Comparison of ENCODE assay signal across 8 cellular contexts in genomic region chr1:61079898-61080336, GRCh38. TPM values are rescaled to one million over a fixed set of nuclear protein-coding genes. Genes with fewer than 3 reads are reported as not detected.
DNase-seq lines count a peak whose midpoint lies in the region; ATAC-seq and TF ChIP-seq lines count a peak whose summit lies in the region.

No MANE protein-coding gene starts in this region.

- H3K4me3 Mint-ChIP-seq in WTC11, result peak overlapping the region; percentile 87
- H3K4me3 Mint-ChIP-seq in natural killer cell treated with Interleukin-12 subunit alpha and Interleukin-12 subunit beta and Interleukin-15 and Interleukin-18, amount 100 ng/mL, for 72 hours, result peak overlapping the region; percentile 59

- H3K4me1 Mint-ChIP-seq in WTC11, result peaks cover 53% of the 10 kb centered on the region
- H3K4me1 Mint-ChIP-seq in natural killer cell treated with Interleukin-12 subunit alpha and Interleukin-12 subunit beta and Interleukin-15 and Interleukin-18, amount 100 ng/mL, for 72 hours (ENCODE audit: low read depth in 2 of 2), result peaks cover 33 to 60% of the 10 kb centered on the region in 2 donors

- H3K36me3 Mint-ChIP-seq in WTC11, result no peaks in the 10 kb centered on the region
- H3K36me3 Mint-ChIP-seq in natural killer cell treated with Interleukin-12 subunit alpha and Interleukin-12 subunit beta and Interleukin-15 and Interleukin-18, amount 100 ng/mL, for 72 hours, result peaks cover 6% of the 10 kb centered on the region

- H3K27me3 Mint-ChIP-seq in WTC11 (ENCODE audit: low read depth), result peaks cover 67% of the 10 kb centered on the region
- peaks cover 8 to 14% of the 10 kb centered on the region in 2 donors for H3K27me3 Mint-ChIP-seq in natural killer cell treated with Interleukin-12 subunit alpha and Interleukin-12 subunit beta and Interleukin-15 and Interleukin-18, amount 100 ng/mL, for 72 hours

- no peaks in the 10 kb centered on the region for H3K9me3 Mint-ChIP-seq in WTC11
- no peaks in the 10 kb centered on the region for H3K9me3 Mint-ChIP-seq in natural killer cell treated with Interleukin-12 subunit alpha and Interleukin-12 subunit beta and Interleukin-15 and Interleukin-18, amount 100 ng/mL, for 72 hours

- H3K27ac Mint-ChIP-seq in WTC11, result peak overlapping the region; percentile 79
- H3K27ac Mint-ChIP-seq in natural killer cell treated with Interleukin-12 subunit alpha and Interleukin-12 subunit beta and Interleukin-15 and Interleukin-18, amount 100 ng/mL, for 72 hours, result peak overlapping the region in 1 of 2 donors; percentile 7

- CTCF ChIA-PET in WTC11 (lab: Charles Lee), result interaction anchor here (1.0 to 4.4 kb wide), 3 partner anchors 14 to 29 kb away, joined by 4 to 66 read pairs (median 4); no protein-coding TSS in a partner anchor

- ATAC-seq in WTC11 (peak; percentile 23), GM21737 (IDR thresholded peaks at IDR 0.05; ENCODE audit: unreplicated experiment) (no peak), GM21528 (IDR thresholded peaks at IDR 0.05; ENCODE audit: low FRiP score, unreplicated experiment) (no peak), HG02642 (IDR thresholded peaks at IDR 0.05; ENCODE audit: poor library complexity, unreplicated experiment) (no peak)
- no peak for ATAC-seq in natural killer cell treated with Interleukin-12 subunit alpha and Interleukin-12 subunit beta and Interleukin-15 and Interleukin-18, amount 100 ng/mL, for 72 hours

- DNase-seq in EL, result peak; percentile 82
- DNase-seq in NCI-H1694 (lab: John Stamatoyannopoulos, UW), result peak; percentile 52
- peak; percentile 74 for DNase-seq in WTC11 (ENCODE audit: low spot score)
- peak; percentile 89 for DNase-seq in fibroblast of villous mesenchyme (ENCODE audit: low read depth)
- DNase-seq in natural killer cell treated with Interleukin-12 subunit alpha and Interleukin-12 subunit beta and Interleukin-15 and Interleukin-18, amount 100 ng/mL, for 72 hours (ENCODE audit: low spot score), result no peak

- TF ChIP-seq CTCF in WTC11 (IDR thresholded peaks at IDR 0.05) (no peak), fibroblast of villous mesenchyme (IDR thresholded peaks at IDR 0.05; ENCODE audit: insufficient read depth, low read depth, low read length) (peak; percentile 31)

- H3K4me3 ChIP-seq in fibroblast of villous mesenchyme (ENCODE audit: low read depth, low read length), result peak overlapping the region; percentile 33

- POLR2A ChIA-PET in WTC11 (lab: Charles Lee), result no interaction called here

TF ChIP-seq in WTC11, 78 proteins besides CTCF, POLR2A, EP300 and RAD21 (continues in another document):
- TF ChIP-seq NFYB (CRISPR knock-in tag; conservative IDR thresholded peaks at IDR 0.05; ENCODE audit: low read depth) (no peak), IRF2 (CRISPR knock-in tag; IDR thresholded peaks at IDR 0.05; ENCODE audit: borderline replicate concordance, low read depth) (no peak), ZBTB43 (CRISPR knock-in tag; IDR thresholded peaks at IDR 0.05) (no peak), SMAD4 (CRISPR knock-in tag; IDR thresholded peaks at IDR 0.05) (no peak), FOXP4 (CRISPR knock-in tag; IDR thresholded peaks at IDR 0.05) (peak; percentile 50; the same call in 1 of the 2 replicates), ZNF138 (CRISPR knock-in tag; conservative IDR thresholded peaks at IDR 0.05) (no peak), ZMAT4 (CRISPR knock-in tag; IDR thresholded peaks at IDR 0.05) (no peak), NR1H2 (CRISPR knock-in tag; IDR thresholded peaks at IDR 0.05) (no peak), JUN (CRISPR knock-in tag; IDR thresholded peaks at IDR 0.05) (no peak), PRDM15 (CRISPR knock-in tag; IDR thresholded peaks at IDR 0.05) (peak; percentile 68), AR (CRISPR knock-in tag; IDR thresholded peaks at IDR 0.05) (no peak)

RNA-seq across cellular contexts. Expression of gene NFIA, which starts 2.4 kb away (rescaled TPM):
- total RNA-seq in WTC11 (2021), result 7.3 to 16.7 TPM (median 8.6 TPM) in 3 replicates
- total RNA-seq in fibroblast of villous mesenchyme, result 4.8 and 10.4 TPM in 2 replicates
- 1 to 10 TPM in 1 of 2 donors, under 1 TPM in 1; 0.14 to 7.3 TPM for total RNA-seq in natural killer cell treated with Interleukin-12 subunit alpha and Interleukin-12 subunit beta and Interleukin-15 and Interleukin-18, amount 100 ng/mL, for 72 hours
